In genomic region chr5:137381546-137381945, GRCh38 we compare ENCODE assay signal across 27 cellular contexts.
"Had no signal": no experiment of that assay in that cellular context is flagged by ENCODE, and none has a peak within 500 bp of the region (broad histone marks: within the 10 kb centered on the region; RNA-seq: fewer than 3 reads in every experiment).

No MANE protein-coding gene starts in this region.

- ATAC-seq: activated CD8-positive, alpha-beta T cell treated with anti-CD3 and anti-CD28 coated beads for 36 hours; activated naive CD8-positive, alpha-beta T cell treated with anti-CD3 and anti-CD28 coated beads, Interleukin-2, amount 50 U/mL, for 24 hours; activated T-cell treated with anti-CD3 and anti-CD28 coated beads, Interleukin-2, amount 50 U/mL, for 4 hours had no signal

- H3K27me3 ChIP-seq: ascending aorta had no signal

- H3K4me3 ChIP-seq: ascending aorta had no signal

- FAIRE-seq: TTC549 had no signal

- H3K36me3 ChIP-seq: ascending aorta had no signal

- DNase-seq: activated B cell treated with CpG ODN at 0.5 μM for 24 hours; activated CD4-positive, alpha-beta memory T cell treated with anti-CD3 and anti-CD28 coated beads for 36 hours; activated CD4-positive, alpha-beta T cell treated with anti-CD3 and anti-CD28 coated beads for 4 hours; activated CD4-positive, alpha-beta T cell treated with anti-CD3 and anti-CD28 coated beads, Interleukin-2, amount 10 ng/mL, durations not matched to agents 24 days and 14 days; activated CD4-positive, alpha-beta T cell treated with anti-CD3 and anti-CD28 coated beads, Interleukin-2, amount 50 U/mL, for 1 hour; activated CD4-positive, alpha-beta T cell treated with anti-CD3 and anti-CD28 coated beads, Interleukin-2, amount 50 U/mL, for 4 hours; activated CD4-positive, CD25-positive, alpha-beta regulatory T cell treated with anti-CD3 and anti-CD28 coated beads, Interleukin-2, amount 50 U/mL, for 72 hours; activated CD8-positive, alpha-beta memory T cell treated with anti-CD3 and anti-CD28 coated beads, Interleukin-2, amount 50 U/mL, for 4 hours; activated CD8-positive, alpha-beta T cell treated with anti-CD3 and anti-CD28 coated beads for 36 hours; activated effector memory CD4-positive, alpha-beta T cell treated with Interleukin-2 at 50 U/mL for 16 hours; activated gamma-delta T cell; activated naive CD4-positive, alpha-beta T cell treated with anti-CD3 and anti-CD28 coated beads, Interleukin-2, amount 10 ng/mL, durations not matched to agents 7 days and 5 days; activated naive CD4-positive, alpha-beta T cell treated with Interleukin-2 at 50 U/mL for 16 hours; activated naive CD8-positive, alpha-beta T cell treated with anti-CD3 and anti-CD28 coated beads, Interleukin-2, amount 10 ng/mL, durations not matched to agents 7 days and 5 days; activated naive CD8-positive, alpha-beta T cell treated with anti-CD3 and anti-CD28 coated beads, Interleukin-2, amount 50 U/mL, for 24 hours; activated T-cell treated with anti-CD3 and anti-CD28 coated beads for 4 hours; activated T-cell treated with anti-CD3 and anti-CD28 coated beads, Interleukin-2, amount 50 U/mL, for 1 hour; activated T-cell treated with anti-CD3 and anti-CD28 coated beads, Interleukin-2, amount 50 U/mL, for 4 hours; amygdala; anterior cingulate cortex; central memory CD4-positive, alpha-beta T cell; T-helper 1 cell; T-helper 2 cell; T-helper 9 cell had no signal

- H3K27ac ChIP-seq: ascending aorta, VCaP had no signal

- H3K4me1 ChIP-seq: ascending aorta had no signal
